24 cellular contexts compared by ENCODE assay signal in the genomic region with DNA sequence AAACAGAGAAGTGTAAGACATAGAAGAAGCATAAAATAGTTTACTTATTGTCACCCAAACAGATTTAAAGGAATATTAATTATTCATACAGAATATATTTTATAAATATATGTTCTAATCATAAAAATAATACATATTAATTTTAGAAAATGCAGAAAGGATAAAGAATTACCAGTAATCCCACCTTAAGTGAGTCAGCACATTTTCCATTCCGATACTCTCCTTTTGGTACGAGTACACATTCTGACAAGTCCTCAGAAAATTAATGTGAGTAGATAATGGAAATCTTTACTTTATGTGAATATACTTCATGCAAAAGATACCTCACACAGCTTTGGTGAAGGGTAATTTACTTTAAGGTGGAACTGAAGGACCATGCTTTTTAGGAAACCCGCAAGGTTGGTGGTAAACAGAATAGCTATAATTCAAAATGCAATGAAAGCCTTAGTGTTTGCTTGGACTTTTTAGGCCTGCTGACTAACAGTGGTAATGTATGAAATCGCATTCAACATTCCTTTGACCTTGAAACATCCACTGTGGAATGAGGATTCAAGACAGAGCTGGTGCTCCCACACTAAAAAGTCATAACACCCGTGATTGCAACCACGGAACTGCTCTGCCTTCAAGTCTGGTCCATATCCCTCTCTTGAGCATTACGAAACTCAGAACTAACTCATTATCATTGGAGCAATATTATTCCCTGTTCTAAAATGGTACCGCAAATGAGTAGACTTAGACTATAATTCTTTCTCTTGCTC. TPM values are rescaled to one million over a fixed set of nuclear protein-coding genes. Genes with fewer than 3 reads are reported as not detected.
DNase-seq lines count a peak whose midpoint lies in the region; ATAC-seq and TF ChIP-seq lines count a peak whose summit lies in the region.
"Had no signal": no experiment of that assay in that cellular context is flagged by ENCODE, and none has a peak within 500 bp of the region (broad histone marks: within the 10 kb centered on the region; RNA-seq: fewer than 3 reads in every experiment).

No MANE protein-coding gene starts in this region.

- H3K56ac ChIP-seq in IMR-90 (ENCODE audit: extremely low read depth, insufficient read depth, low read length): no peak overlapping the region

- 0 out of 2 replicates have a peak, but pooled peaks cover 4% of the 10 kb centered on the region for H3K9me1 ChIP-seq in IMR-90 (ENCODE audit: insufficient read depth, low read length)

- H3K14ac ChIP-seq in IMR-90 (replicated peaks; ENCODE audit: low read depth, low read length): 0 out of 2 replicates have a peak overlapping the region, but pooled peaks have one; percentile 1

- H2BK120ac ChIP-seq in IMR-90 (ENCODE audit: low read depth, low read length): peak overlapping the region; percentile 65; the same call in 1 of the 2 replicates

- no CpG with 5 or more reads among the region's 8 CpGs for WGBS in IMR-90 (ENCODE audit: extremely low coverage in 2 of 2, insufficient read length in 1 of 2), 2 experiments

- H3K27ac ChIP-seq in IMR-90 (ENCODE audit: insufficient read depth, low read length): peak overlapping the region; percentile 47; the same call in 1 of the 2 replicates
- H3K27ac ChIP-seq: brain microvascular endothelial cell, epithelial cell of prostate, left ventricle myocardium inferior, neural progenitor cell, suprapubic skin had no signal

- H4K91ac ChIP-seq in IMR-90 (ENCODE audit: insufficient read depth, low read depth, low read length): no peak overlapping the region; the same call in 1 of the 2 replicates

- H2AK9ac ChIP-seq in IMR-90 (replicated peaks; ENCODE audit: low read depth, low read length, poor library complexity): no peak overlapping the region

- intact Hi-C loops in IMR-90 (cut with micrococcal nuclease): no loop called here
- intact Hi-C loops in activated CD8-positive, alpha-beta T cell treated with anti-CD3 and anti-CD28 coated beads for 36 hours (cut with micrococcal nuclease): no loop called here

- H3K27ac Mint-ChIP-seq in activated CD8-positive, alpha-beta T cell treated with anti-CD3 and anti-CD28 coated beads for 36 hours: no peak overlapping the region
- H3K27ac Mint-ChIP-seq: activated CD4-positive, alpha-beta memory T cell treated with anti-CD3 and anti-CD28 coated beads for 36 hours; neural progenitor cell; T-helper 1 cell treated with Interleukin-12 subunit alpha and Interleukin-12 subunit beta and Interleukin-4 antibody, amounts not matched to agents 30 μg/mL and 1 μg/mL, for 36 hours had no signal

- no peak overlapping the region for H2AFZ ChIP-seq in IMR-90 (replicated peaks; ENCODE audit: low read length, poor library complexity)
- H2AFZ ChIP-seq: neural progenitor cell had no signal

- peak overlapping the region; percentile 0; the same call in 1 of the 3 replicates for H2BK15ac ChIP-seq in IMR-90 (ENCODE audit: low read depth, low read length)

- in situ Hi-C loops in IMR-90 (cut with MboI; ENCODE audit: low sequenced_read_pairs): no loop called here

- H2BK20ac ChIP-seq in IMR-90 (ENCODE audit: low read depth, low read length): 0 out of 2 replicates have a peak overlapping the region, but pooled peaks have one; percentile 39

- no peak overlapping the region for H4K5ac ChIP-seq in IMR-90 (ENCODE audit: low read depth, low read length)

- no peaks in the 10 kb centered on the region for H3K9me3 Mint-ChIP-seq in activated CD8-positive, alpha-beta T cell treated with anti-CD3 and anti-CD28 coated beads for 36 hours
- H3K9me3 Mint-ChIP-seq: activated CD4-positive, alpha-beta memory T cell treated with anti-CD3 and anti-CD28 coated beads for 36 hours; activated naive CD4-positive, alpha-beta T cell treated with anti-CD3 and anti-CD28 coated beads, Interleukin-2, amount 50 U/mL, for 72 hours; activated T-cell treated with anti-CD3 and anti-CD28 coated beads, Interleukin-2, amount 50 U/mL, for 4 hours; neural progenitor cell; T-helper 1 cell treated with Interleukin-12 subunit alpha and Interleukin-12 subunit beta and Interleukin-4 antibody, amounts not matched to agents 30 μg/mL and 1 μg/mL, for 36 hours had no signal

- TF ChIP-seq POLR2A in IMR-90 (IDR thresholded peaks at IDR 0.05; ENCODE audit: low read depth, low read length): no peak

- H3K4me1 ChIP-seq in IMR-90 (ENCODE audit: control insufficient read depth, insufficient read depth, low read length): peaks cover 2% of the 10 kb centered on the region; the same call in 1 of the 2 replicates
- H3K4me1 ChIP-seq: left ventricle myocardium inferior, neural progenitor cell, suprapubic skin had no signal

- no peaks in the 10 kb centered on the region for H3K4me1 Mint-ChIP-seq in activated CD8-positive, alpha-beta T cell treated with anti-CD3 and anti-CD28 coated beads for 36 hours (ENCODE audit: low read depth)
- H3K4me1 Mint-ChIP-seq: neural progenitor cell had no signal

- TF ChIP-seq CTCF in AG09309 (IDR thresholded peaks at IDR 0.05; ENCODE audit: control insufficient read depth, insufficient read depth, low read depth, low read length, missing control alignments): no peak
- TF ChIP-seq CTCF in IMR-90 (conservative IDR thresholded peaks at IDR 0.05; ENCODE audit: low read depth, low read length): no peak
- no peak for TF ChIP-seq CTCF in choroid plexus epithelial cell (conservative IDR thresholded peaks at IDR 0.05; ENCODE audit: low read depth, low read length)
- no peak for TF ChIP-seq CTCF in activated CD8-positive, alpha-beta T cell treated with anti-CD3 and anti-CD28 coated beads for 36 hours (IDR thresholded peaks at IDR 0.05)

- CTCF ChIA-PET in IMR-90 (lab: Yijun Ruan, JAX): interaction anchor here (0.6 to 0.7 kb wide), 2 partner anchors 12 to 41 kb away, joined by 3 to 4 read pairs; no protein-coding TSS in a partner anchor
- CTCF ChIA-PET in activated CD8-positive, alpha-beta T cell treated with anti-CD3 and anti-CD28 coated beads for 36 hours (lab: Charles Lee): no interaction called here

- peaks cover 7 to 20% of the 10 kb centered on the region in 2 experiments; a peak in 3 of 4 replicates for H3K79me1 ChIP-seq in IMR-90 (ENCODE audit: low read depth in 1 of 2, low read length in 2 of 2)

- 0 out of 2 replicates have a peak overlapping the region, but pooled peaks have one; percentile 1 for H3K23ac ChIP-seq in IMR-90 (ENCODE audit: low read depth, low read length)

- no peaks in the 10 kb centered on the region for H3K27me3 ChIP-seq in IMR-90 (ENCODE audit: control insufficient read depth, insufficient read depth, low read length)
- H3K27me3 ChIP-seq: brain microvascular endothelial cell, neural progenitor cell, suprapubic skin had no signal

- peak overlapping the region; percentile 39; the same call in 1 of the 2 replicates for H3K4ac ChIP-seq in IMR-90 (ENCODE audit: low read depth, low read length)

- no peak overlapping the region for H3K4me3 ChIP-seq in AG09309 (ENCODE audit: control insufficient read depth, low read depth, low read length)
- H3K4me3 ChIP-seq in IMR-90 (ENCODE audit: insufficient read depth, low read depth, low read length): no peak overlapping the region
- no peak overlapping the region for H3K4me3 ChIP-seq in choroid plexus epithelial cell (ENCODE audit: low read depth, low read length)
- H3K4me3 ChIP-seq: left ventricle myocardium inferior, mucosa of descending colon, neural progenitor cell, suprapubic skin had no signal

- H3K27me3 Mint-ChIP-seq in activated CD8-positive, alpha-beta T cell treated with anti-CD3 and anti-CD28 coated beads for 36 hours: no peaks in the 10 kb centered on the region
- H3K27me3 Mint-ChIP-seq: activated CD4-positive, alpha-beta memory T cell treated with anti-CD3 and anti-CD28 coated beads for 36 hours had no signal

- H2BK5ac ChIP-seq in IMR-90 (ENCODE audit: low read depth, low read length, poor library complexity, severe bottlenecking): peak overlapping the region; percentile 79

- H3K4me3 Mint-ChIP-seq in activated CD8-positive, alpha-beta T cell treated with anti-CD3 and anti-CD28 coated beads for 36 hours: no peak overlapping the region
- H3K4me3 Mint-ChIP-seq: activated CD4-positive, alpha-beta memory T cell treated with anti-CD3 and anti-CD28 coated beads for 36 hours; activated T-cell treated with anti-CD3 and anti-CD28 coated beads, Interleukin-2, amount 50 U/mL, for 4 hours; neural progenitor cell; T-helper 1 cell treated with Interleukin-12 subunit alpha and Interleukin-12 subunit beta and Interleukin-4 antibody, amounts not matched to agents 30 μg/mL and 1 μg/mL, for 36 hours had no signal

- no peaks in the 10 kb centered on the region for H4K20me1 ChIP-seq in IMR-90 (ENCODE audit: insufficient read depth, low read length)

- H3K9ac ChIP-seq in IMR-90 (ENCODE audit: low read depth, low read length): no peak overlapping the region
- H3K9ac ChIP-seq: neural progenitor cell had no signal

- peak overlapping the region in 1 of 2 experiments; percentile 67; a peak in 2 of 4 replicates for H4K8ac ChIP-seq in IMR-90 (ENCODE audit: low read depth in 2 of 2, low read length in 2 of 2)

- H3K18ac ChIP-seq in IMR-90 (ENCODE audit: low read depth, low read length): peak overlapping the region; percentile 57; the same call in 1 of the 2 replicates

- dilution Hi-C loops in IMR-90 (cut with HindIII; ENCODE audit: low sequenced_read_pairs, unreplicated experiment): no loop called here

- DNase-seq in AG09309 (ENCODE audit: low read depth) (peak; percentile 46), IMR-90 (peak; percentile 86), choroid plexus epithelial cell (ENCODE audit: low read depth) (peak; percentile 81), non-pigmented ciliary epithelial cell (ENCODE audit: low read depth) (peak; percentile 47)
- DNase-seq in activated CD8-positive, alpha-beta T cell treated with anti-CD3 and anti-CD28 coated beads for 36 hours: no peak
- DNase-seq: activated CD4-positive, alpha-beta memory T cell treated with anti-CD3 and anti-CD28 coated beads for 36 hours; activated T-cell treated with anti-CD3 and anti-CD28 coated beads, Interleukin-2, amount 50 U/mL, for 4 hours; brain microvascular endothelial cell; H7; left ventricle myocardium inferior; mucosa of descending colon; NCI-H1436; NCI-H2171; NCI-H69; Right ventricle myocardium superior had no signal

- peaks cover 15% of the 10 kb centered on the region for H3K36me3 Mint-ChIP-seq in activated CD8-positive, alpha-beta T cell treated with anti-CD3 and anti-CD28 coated beads for 36 hours (ENCODE audit: low read depth)

- POLR2A ChIA-PET in IMR-90 (lab: Charles Lee; ENCODE audit: unreplicated experiment): no interaction called here
- POLR2A ChIA-PET in activated CD8-positive, alpha-beta T cell treated with anti-CD3 and anti-CD28 coated beads for 36 hours (lab: Charles Lee): no interaction called here

- H2AK5ac ChIP-seq in IMR-90 (ENCODE audit: low read depth, low read length): no peak overlapping the region

- TF ChIP-seq RAD21 in IMR-90 (IDR thresholded peaks at IDR 0.05; ENCODE audit: low read length): no peak

- BruUV-seq in IMR-90 (replicated peaks; lab: Mats Ljungman, UMichigan): no TSS peak

- H3K9me3 ChIP-seq in IMR-90 (ENCODE audit: control insufficient read depth, insufficient read depth, low read length): no peaks in the 10 kb centered on the region
- H3K9me3 ChIP-seq: left ventricle myocardium inferior, mucosa of descending colon, suprapubic skin had no signal

- ATAC-seq in IMR-90 (ENCODE audit: low read depth) (peak; percentile 90), HG03521 (IDR thresholded peaks at IDR 0.05; ENCODE audit: unreplicated experiment) (no peak), GM21515 (IDR thresholded peaks at IDR 0.05; ENCODE audit: unreplicated experiment) (no peak), HG02610 (IDR thresholded peaks at IDR 0.05; ENCODE audit: unreplicated experiment) (no peak)
- no peak for ATAC-seq in activated CD8-positive, alpha-beta T cell treated with anti-CD3 and anti-CD28 coated beads for 36 hours
- ATAC-seq: activated naive CD4-positive, alpha-beta T cell treated with anti-CD3 and anti-CD28 coated beads, Interleukin-2, amount 50 U/mL, for 72 hours; activated T-cell treated with anti-CD3 and anti-CD28 coated beads, Interleukin-2, amount 50 U/mL, for 4 hours; mucosa of descending colon had no signal

- H3K4me2 ChIP-seq in IMR-90 (ENCODE audit: low read depth, low read length): peak overlapping the region; percentile 17; the same call in 1 of the 2 replicates
- H3K4me2 ChIP-seq: neural progenitor cell had no signal

- H3K36me3 ChIP-seq in IMR-90 (ENCODE audit: control insufficient read depth, insufficient read depth, low read length): peaks cover 9% of the 10 kb centered on the region

RNA-seq across cellular contexts. Expression of a gene that starts 28.1 kb away (rescaled TPM):
- total RNA-seq in IMR-90 (2012; rRNA removed): 0.56 and 0.72 TPM in 2 replicates
- polyA plus RNA-seq in IMR-90 (2012; rRNA removed): 0.23 and 0.26 TPM in 2 replicates
- 0.02 and 0.11 TPM in 2 replicates for polyA plus RNA-seq in IMR-90 (2012; cell fraction: cytosol; rRNA removed)
- 0.16 TPM in 1 of 2 replicates, not detected in the other for polyA plus RNA-seq in IMR-90 (2012; cell fraction: nucleus; rRNA removed; ENCODE audit: low replicate concordance)
- total RNA-seq in activated CD8-positive, alpha-beta T cell treated with anti-CD3 and anti-CD28 coated beads for 36 hours: not detected
- total RNA-seq: activated CD4-positive, alpha-beta memory T cell treated with anti-CD3 and anti-CD28 coated beads for 36 hours; activated naive CD4-positive, alpha-beta T cell treated with anti-CD3 and anti-CD28 coated beads, Interleukin-2, amount 50 U/mL, for 72 hours; H7; MCF 10A; suprapubic skin had no signal

RNA-seq across cellular contexts. Expression of a gene that starts 45.5 kb away (rescaled TPM):
- 39.4 and 46.6 TPM in 2 replicates for total RNA-seq in IMR-90 (2012; rRNA removed)
- polyA plus RNA-seq in IMR-90 (2012; rRNA removed): 33.6 and 36.0 TPM in 2 replicates
- 29.9 and 42.2 TPM in 2 replicates for polyA plus RNA-seq in IMR-90 (2012; cell fraction: cytosol; rRNA removed)
- 46.6 and 56.9 TPM in 2 replicates for polyA plus RNA-seq in IMR-90 (2012; cell fraction: nucleus; rRNA removed; ENCODE audit: low replicate concordance)
- total RNA-seq in activated CD8-positive, alpha-beta T cell treated with anti-CD3 and anti-CD28 coated beads for 36 hours: 1 to 10 TPM; 2.0 to 2.2 TPM

Comparison
In these comparisons a context has a peak if more than half of its experiments do, and no peak if none do; other contexts are left out.
1. RNA of a gene that starts 45.5 kb away (total RNA-seq): 39.4 to 46.6 TPM in IMR-90; 2.0 to 2.2 TPM in activated CD8-positive, alpha-beta T cell treated with anti-CD3 and anti-CD28 coated beads for 36 hours; every median in the first group is over 10 times any median in the second.